Comparison of ENCODE assay signal across 23 cellular contexts in genomic region chr3:155320934-155321333, GRCh38. TPM values are rescaled to one million over a fixed set of nuclear protein-coding genes. Genes with fewer than 3 reads are reported as not detected.
A peak's percentile ranks its signal among the peaks of the same experiment; 100 is the strongest.
DNase-seq lines count a peak whose midpoint lies in the region; ATAC-seq, FAIRE-seq and TF ChIP-seq lines count a peak whose summit lies in the region.
"Had no signal": no experiment of that assay in that cellular context is flagged by ENCODE, and none has a peak within 500 bp of the region (broad histone marks: within the 10 kb centered on the region; RNA-seq: fewer than 3 reads in every experiment).

No MANE protein-coding gene starts in this region.

- FAIRE-seq in K562 (lab: Jason Lieb, UNC) (no peak), GM12891 (lab: Jason Lieb, UNC) (no peak)
- FAIRE-seq: A549, GM19239 had no signal

- TF ChIP-seq RAD21 in K562 (CRISPR knock-in tag; conservative IDR thresholded peaks at IDR 0.05 in 1 of 2, IDR thresholded peaks at IDR 0.05 in 1 of 2): no peak

- H3K4me3 ChIP-seq in DND-41 (ENCODE audit: low read depth in 1 of 2, low read length in 2 of 2) (no peak overlapping the region), K562 (no peak overlapping the region), parathyroid adenoma (ENCODE audit: low read depth, low read length) (no peak overlapping the region), smooth muscle cell (no peak overlapping the region)
- H3K4me3 ChIP-seq: A549; BLaER1 treated with 17β-estradiol and CSF1 and Interleukin-3, amounts not matched to agents 10 nM and 100 nM; GM23338; HAP-1 had no signal

- TF ChIP-seq POLR2A in K562 (conservative IDR thresholded peaks at IDR 0.05) (no peak), GM12891 (IDR thresholded peaks at IDR 0.05; ENCODE audit: low read depth, low read length) (no peak)

- TF ChIP-seq EP300 in K562 (IDR thresholded peaks at IDR 0.05; ENCODE audit: low read length): no peak

- no peak overlapping the region for H3K4me2 ChIP-seq in DND-41 (ENCODE audit: insufficient read depth, low read length)
- H3K4me2 ChIP-seq in K562 (ENCODE audit: insufficient read depth, low read length): no peak overlapping the region
- H3K4me2 ChIP-seq in parathyroid adenoma (ENCODE audit: low read length): no peak overlapping the region
- no peak overlapping the region for H3K4me2 ChIP-seq in smooth muscle cell
- H3K4me2 ChIP-seq: A549, GM23338 had no signal

- in situ Hi-C loops in K562 (cut with MboI): loop anchor here (5.0 kb wide), 1 partner anchor 369 kb away; no protein-coding TSS in a partner anchor

- BruUV-seq in K562 (replicated peaks; lab: Mats Ljungman, UMichigan): no TSS peak

- H3K27ac ChIP-seq in DND-41 (ENCODE audit: low read length) (no peak overlapping the region), K562 (ENCODE audit: extremely low read depth, low read depth, low read length) (no peak overlapping the region), parathyroid adenoma (no peak overlapping the region), smooth muscle cell (ENCODE audit: low read depth) (no peak overlapping the region)
- H3K27ac ChIP-seq: A549; BLaER1 treated with 17β-estradiol and CSF1 and Interleukin-3, amounts not matched to agents 10 nM and 100 nM had no signal

- H3K4me1 ChIP-seq in DND-41 (ENCODE audit: insufficient read depth, low read length) (no peaks in the 10 kb centered on the region), K562 (replicated peaks in 1 of 2; ENCODE audit: control insufficient read depth in 2 of 2, insufficient read depth in 2 of 2, low read length in 2 of 2) (peaks cover 0 to 3% of the 10 kb centered on the region in 2 experiments; a peak in 2 of 5 replicates), parathyroid adenoma (peaks cover 13% of the 10 kb centered on the region), smooth muscle cell (ENCODE audit: low read depth) (no peaks in the 10 kb centered on the region)
- H3K4me1 ChIP-seq: A549, BE2C had no signal

- H3K79me2 ChIP-seq in DND-41 (ENCODE audit: insufficient read depth, low read length): no peaks in the 10 kb centered on the region
- H3K79me2 ChIP-seq in K562 (ENCODE audit: control insufficient read depth, insufficient read depth, low read length): no peaks in the 10 kb centered on the region
- H3K79me2 ChIP-seq in parathyroid adenoma: no peaks in the 10 kb centered on the region
- H3K79me2 ChIP-seq in smooth muscle cell (ENCODE audit: low read depth): no peaks in the 10 kb centered on the region

- H4K20me1 ChIP-seq in DND-41 (ENCODE audit: insufficient read depth, low read length): no peaks in the 10 kb centered on the region
- no peaks in the 10 kb centered on the region for H4K20me1 ChIP-seq in K562 (replicated peaks; ENCODE audit: control insufficient read depth, insufficient read depth, low read length)
- no peaks in the 10 kb centered on the region for H4K20me1 ChIP-seq in smooth muscle cell (ENCODE audit: low read depth)
- H4K20me1 ChIP-seq: BLaER1 treated with 17β-estradiol and CSF1 and Interleukin-3, amounts not matched to agents 10 nM and 100 nM had no signal

- H3K27me3 Mint-ChIP-seq in natural killer cell (ENCODE audit: low read depth in 2 of 2): no peaks in the 10 kb centered on the region
- H3K27me3 Mint-ChIP-seq: CD4-positive, alpha-beta T cell had no signal

- H3K4me1 Mint-ChIP-seq in natural killer cell: no peaks in the 10 kb centered on the region
- H3K4me1 Mint-ChIP-seq: CD14-positive monocyte; CD8-positive, alpha-beta memory T cell had no signal

- intact Hi-C loops in K562 (cut with micrococcal nuclease) (loop anchor here (10.0 kb wide), 1 partner anchor 106 kb away; no protein-coding TSS in a partner anchor), natural killer cell (cut with micrococcal nuclease) (loop anchor here (10.0 kb wide), 1 partner anchor 986 kb away; no protein-coding TSS in a partner anchor)

- no peak for DNase-seq in DND-41
- no peak for DNase-seq in K562 (ENCODE audit: extremely low read depth in 1 of 4, low spot score in 3 of 4)
- DNase-seq in smooth muscle cell (lab: John Stamatoyannopoulos, UW; ENCODE audit: unreplicated experiment): no peak
- DNase-seq in GM12891 (ENCODE audit: insufficient read length, low spot score): no peak
- no peak for DNase-seq in natural killer cell
- DNase-seq: 8988T; ACHN; AML-193; BE2C; CD4-positive, alpha-beta T cell; CD8-positive, alpha-beta memory T cell; DMS53; DMS79 treated with DMSO at 0.1 percent for 48 hours; HFFc6 had no signal

- CTCF ChIA-PET in K562 (lab: Yijun Ruan, JAX; ENCODE audit: low intra/inter-chr PET ratio): no interaction called here

- H3K9ac ChIP-seq in DND-41 (ENCODE audit: low read depth, low read length) (no peak overlapping the region), K562 (ENCODE audit: insufficient read depth in 1 of 2, low read depth in 2 of 2, low read length in 2 of 2) (no peak overlapping the region), parathyroid adenoma (no peak overlapping the region), smooth muscle cell (ENCODE audit: low read depth) (no peak overlapping the region)
- H3K9ac ChIP-seq: BLaER1 treated with 17β-estradiol and CSF1 and Interleukin-3, amounts not matched to agents 10 nM and 100 nM had no signal

- ATAC-seq in DND-41 (ENCODE audit: insufficient read depth, low read depth): no peak
- ATAC-seq in K562: no peak
- ATAC-seq in HG02759 (IDR thresholded peaks at IDR 0.05; ENCODE audit: unreplicated experiment): no peak
- ATAC-seq in natural killer cell: no peak
- ATAC-seq: A549, GM23338 had no signal

- no peaks in the 10 kb centered on the region for H3K9me1 ChIP-seq in K562 (ENCODE audit: control insufficient read depth, insufficient read depth, low read length)

- H3K9me3 Mint-ChIP-seq in natural killer cell: no peaks in the 10 kb centered on the region
- H3K9me3 Mint-ChIP-seq: CD14-positive monocyte; CD4-positive, alpha-beta T cell; CD8-positive, alpha-beta memory T cell; GM23338; HFFc6 had no signal

- no peak overlapping the region for H3K27ac Mint-ChIP-seq in natural killer cell
- H3K27ac Mint-ChIP-seq: CD14-positive monocyte; CD4-positive, alpha-beta T cell; CD8-positive, alpha-beta memory T cell; GM23338; HFFc6 had no signal

- H3K36me3 ChIP-seq in DND-41 (ENCODE audit: insufficient read depth, low read length): no peaks in the 10 kb centered on the region
- no peaks in the 10 kb centered on the region for H3K36me3 ChIP-seq in K562 (ENCODE audit: control insufficient read depth, insufficient read depth, low read length)
- no peaks in the 10 kb centered on the region for H3K36me3 ChIP-seq in parathyroid adenoma (ENCODE audit: control insufficient read depth, insufficient read depth, low read length)
- H3K36me3 ChIP-seq in smooth muscle cell (ENCODE audit: low read depth): no peaks in the 10 kb centered on the region
- H3K36me3 ChIP-seq: BE2C; BLaER1 treated with 17β-estradiol and CSF1 and Interleukin-3, amounts not matched to agents 10 nM and 100 nM; HAP-1 had no signal

- POLR2A ChIA-PET in K562 (lab: Yijun Ruan, JAX): no interaction called here

- no peak overlapping the region for H3K4me3 Mint-ChIP-seq in natural killer cell
- H3K4me3 Mint-ChIP-seq: CD14-positive monocyte; CD4-positive, alpha-beta T cell; CD8-positive, alpha-beta memory T cell; GM23338; HFFc6 had no signal

- H2AFZ ChIP-seq in DND-41 (ENCODE audit: low read depth, low read length) (peak overlapping the region; percentile 38), K562 (ENCODE audit: low read depth, low read length) (peak overlapping the region; percentile 20; the same call in 1 of the 2 replicates), parathyroid adenoma (peak overlapping the region; percentile 13), smooth muscle cell (ENCODE audit: low read depth) (peak overlapping the region; percentile 36)
- H2AFZ ChIP-seq: GM23338 had no signal

- H3F3A ChIP-seq in smooth muscle cell (ENCODE audit: low read depth): no peaks in the 10 kb centered on the region

- TF ChIP-seq CTCF in DND-41 (IDR thresholded peaks at IDR 0.05; ENCODE audit: borderline replicate concordance, extremely low read depth, low read length, poor library complexity, severe bottlenecking) (no peak), K562 (IDR thresholded peaks at IDR 0.05 in 2 of 3, conservative IDR thresholded peaks at IDR 0.05 in 1 of 3; ENCODE audit: insufficient read depth in 2 of 3, low read depth in 1 of 3, low read length in 3 of 3) (no peak), parathyroid adenoma (IDR thresholded peaks at IDR 0.05) (no peak), smooth muscle cell (IDR thresholded peaks at IDR 0.05; ENCODE audit: borderline replicate concordance, insufficient read depth, poor library complexity, severe bottlenecking) (no peak), natural killer cell (IDR thresholded peaks at IDR 0.05) (no peak)

- H3K27me3 ChIP-seq in DND-41 (ENCODE audit: insufficient read depth, low read length, poor library complexity) (no peaks in the 10 kb centered on the region), K562 (ENCODE audit: control insufficient read depth in 2 of 2, insufficient read depth in 2 of 2, low read length in 2 of 2) (no peaks in the 10 kb centered on the region), parathyroid adenoma (ENCODE audit: control insufficient read depth, insufficient read depth, low read length) (no peaks in the 10 kb centered on the region), smooth muscle cell (ENCODE audit: low read depth) (no peaks in the 10 kb centered on the region)
- H3K27me3 ChIP-seq: BE2C; BLaER1 treated with 17β-estradiol and CSF1 and Interleukin-3, amounts not matched to agents 10 nM and 100 nM had no signal

- H3K9me3 ChIP-seq in DND-41 (ENCODE audit: insufficient read depth, low read length, severe bottlenecking) (no peaks in the 10 kb centered on the region), K562 (replicated peaks; ENCODE audit: control insufficient read depth, insufficient read depth, low read depth, low read length) (no peaks in the 10 kb centered on the region), parathyroid adenoma (ENCODE audit: control insufficient read depth, low read length) (no peaks in the 10 kb centered on the region), smooth muscle cell (replicated peaks; ENCODE audit: low read depth) (no peaks in the 10 kb centered on the region)
- H3K9me3 ChIP-seq: A549, BE2C, HAP-1 had no signal

- H3K36me3 Mint-ChIP-seq in natural killer cell: no peaks in the 10 kb centered on the region
- H3K36me3 Mint-ChIP-seq: CD14-positive monocyte; CD8-positive, alpha-beta memory T cell had no signal

RNA-seq across cellular contexts. Expression of gene STRIT1, which starts 27.5 kb away (rescaled TPM):
- total RNA-seq in K562 (2011; cell fraction: chromatin; rRNA removed; ENCODE audit: low replicate concordance): not detected in 2 replicates
- not detected in 2 replicates for total RNA-seq in K562 (2011; cell fraction: nucleolus; rRNA removed)
- total RNA-seq in K562 (2011; cell fraction: nucleoplasm; rRNA removed): not detected in 2 replicates
- total RNA-seq in K562 (2014; rRNA removed) (not detected in 2 replicates), K562 (2014; rRNA removed; fragmentation: Illumina TruSeq; extraction: Trizol) (not detected in 2 replicates), K562 (2015; rRNA removed; fragmentation: Illumina TruSeq; extraction: Trizol) (not detected in 2 replicates), K562 (2021) (not detected in 2 replicates), smooth muscle cell (not detected in 2 replicates), natural killer cell (not detected)
- polyA plus RNA-seq in K562 (2011; rRNA removed) (not detected in 2 replicates), K562 (2014; fragmentation: Illumina TruSeq; extraction: Trizol) (not detected in 2 replicates), K562 (2014; fragmentation: Nextera tagmentation; extraction: Ambion mirVana) (not detected), K562 (2014; rRNA removed) (not detected in 2 replicates), smooth muscle cell (not detected in 2 replicates)
- polyA plus RNA-seq in K562 (2011; cell fraction: cytosol; rRNA removed): not detected in 2 replicates
- not detected in 2 replicates for polyA plus RNA-seq in K562 (2011; cell fraction: nucleus; rRNA removed)
- polyA plus RNA-seq in K562 (2012): not detected in 2 replicates
- polyA minus RNA-seq in K562 (2011; rRNA and poly(A)+ RNA removed): not detected in 2 replicates
- not detected in 2 replicates for polyA minus RNA-seq in K562 (2011; cell fraction: cytosol; rRNA and poly(A)+ RNA removed)
- not detected in 2 replicates for polyA minus RNA-seq in K562 (2011; cell fraction: nucleus; rRNA and poly(A)+ RNA removed)
- not detected for polyA plus RNA-seq in GM12891 (2012; ENCODE audit: low read depth, missing spikeins)
- total RNA-seq: CD4-positive, alpha-beta T cell; CD8-positive, alpha-beta memory T cell; H4; HFFc6 had no signal
- polyA plus RNA-seq: A549; CD14-positive monocyte; CD8-positive, alpha-beta memory T cell had no signal
